Comparison of ENCODE assay signal across 9 cellular contexts in the genomic region with DNA sequence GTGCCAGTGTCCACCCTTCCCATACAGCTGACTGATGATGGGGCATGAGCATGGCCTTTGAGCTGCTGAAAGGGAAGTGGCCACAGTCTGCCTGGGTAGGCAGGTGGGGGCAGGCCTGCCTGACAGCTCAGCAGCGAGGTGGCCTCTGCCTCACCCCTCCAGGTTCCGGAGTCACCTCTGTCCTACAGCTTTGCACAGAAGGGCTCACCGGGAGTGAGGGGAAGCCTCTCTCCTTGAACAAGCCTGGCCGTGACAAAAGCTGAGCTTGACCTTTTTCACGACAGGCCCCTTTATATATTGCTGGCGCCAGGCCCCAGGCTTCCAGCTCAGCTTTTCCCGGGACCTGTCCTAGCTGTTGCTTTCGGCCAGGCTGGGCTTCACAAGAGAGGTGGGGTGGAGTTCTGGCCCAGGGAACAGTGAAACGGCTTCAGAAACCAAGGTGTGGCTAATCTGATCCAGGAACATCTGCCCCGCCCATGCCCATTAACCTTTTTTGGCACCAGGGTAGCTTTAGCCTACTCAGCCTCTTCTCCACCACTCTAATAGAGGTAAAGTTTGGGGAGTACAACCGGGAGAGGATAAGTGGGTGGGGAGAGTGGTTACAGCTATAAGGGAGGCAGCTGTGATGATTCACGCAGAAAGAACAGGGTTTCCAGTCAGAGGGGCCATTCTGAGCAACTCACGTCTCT.
DNase-seq lines count a peak whose midpoint lies in the region; ATAC-seq and TF ChIP-seq lines count a peak whose summit lies in the region.
"Had no signal": no experiment of that assay in that cellular context is flagged by ENCODE, and none has a peak within 500 bp of the region (broad histone marks: within the 10 kb centered on the region; RNA-seq: fewer than 3 reads in every experiment).

No MANE protein-coding gene starts in this region.

- peaks cover 9% of the 10 kb centered on the region for H3K36me3 ChIP-seq in mucosa of stomach (ENCODE audit: control insufficient read depth, insufficient read depth, low read length)

- H3K4me1 ChIP-seq in mucosa of stomach (ENCODE audit: control insufficient read depth, insufficient read depth, low read length) = peaks cover 84% of the 10 kb centered on the region

- ATAC-seq in GM21717 (IDR thresholded peaks at IDR 0.05; ENCODE audit: unreplicated experiment) (no peak), GM19467 (IDR thresholded peaks at IDR 0.05; ENCODE audit: unreplicated experiment) (no peak), GM18517 (IDR thresholded peaks at IDR 0.05; ENCODE audit: unreplicated experiment) (no peak)
- ATAC-seq: T-helper 17 cell had no signal

- peak; percentile 57 for DNase-seq in HK-2 (ENCODE audit: unreplicated experiment)
- peak; percentile 64 for DNase-seq in astrocyte of the spinal cord (ENCODE audit: low read depth, low spot score)
- no peak for DNase-seq in D341Med (ENCODE audit: low spot score)
- DNase-seq: T-helper 17 cell had no signal

- H3K27me3 ChIP-seq in mucosa of stomach (ENCODE audit: control insufficient read depth, insufficient read depth, low read length) = no peaks in the 10 kb centered on the region

- peak overlapping the region; percentile 50 for H3K9ac ChIP-seq in mucosa of stomach (ENCODE audit: low read length)

- no peak for TF ChIP-seq CTCF in 22Rv1 (IDR thresholded peaks at IDR 0.05)
- TF ChIP-seq CTCF in astrocyte of the spinal cord (IDR thresholded peaks at IDR 0.05; ENCODE audit: low read depth, low read length) = no peak

- in situ Hi-C loops in astrocyte of the spinal cord (cut with HindIII; ENCODE audit: low sequenced_read_pairs) = no loop called here

- H3K27ac ChIP-seq in 22Rv1 = peak overlapping the region; percentile 43

- H3K9me3 ChIP-seq in mucosa of stomach (ENCODE audit: control insufficient read depth, low read length) = no peaks in the 10 kb centered on the region

- no peak overlapping the region for H3K4me3 ChIP-seq in astrocyte of the spinal cord (ENCODE audit: low read depth, low read length)
- H3K4me3 ChIP-seq in mucosa of stomach (ENCODE audit: low read length) = no peak overlapping the region
